ENCODE assay signal across 1 cellular context in genomic region chr5:177351392-177352329, GRCh38.
TF ChIP-seq lines count a peak whose summit lies in the region.

LMAN2 (minus strand) TSS chr5:177351668; CDS start chr5:177351647, 21 bp downstream.

TF ChIP-seq in HepG2, 621 proteins besides CTCF, POLR2A, EP300 and RAD21 (continued from another document and continues in another):
- TF ChIP-seq ZNF710 (CRISPR knock-in tag; IDR thresholded peaks at IDR 0.05; ENCODE audit: borderline replicate concordance) (no peak), ZNF841 (CRISPR knock-in tag; IDR thresholded peaks at IDR 0.05; ENCODE audit: borderline replicate concordance) (no peak), HNRNPK (IDR thresholded peaks at IDR 0.05; ENCODE audit: low read depth, low read length, poor library complexity, severe bottlenecking) (no peak), PAX8 (CRISPR knock-in tag; IDR thresholded peaks at IDR 0.05; ENCODE audit: borderline replicate concordance) (0 out of 2 replicates have a peak, but pooled peaks have one; percentile 56), IRF9 (CRISPR knock-in tag; IDR thresholded peaks at IDR 0.05; ENCODE audit: borderline replicate concordance) (peak; percentile 70; the same call in 1 of the 2 replicates), ZNF333 (CRISPR knock-in tag; IDR thresholded peaks at IDR 0.05; ENCODE audit: borderline replicate concordance) (no peak), NONO (IDR thresholded peaks at IDR 0.05) (no peak), NONO (CRISPR knock-in tag; conservative IDR thresholded peaks at IDR 0.05) (no peak; the same call in 1 of the 2 replicates), ZNF549 (CRISPR knock-in tag; IDR thresholded peaks at IDR 0.05) (no peak), REST (IDR thresholded peaks at IDR 0.05; ENCODE audit: borderline replicate concordance in 1 of 2, low read depth in 1 of 2, low read length in 2 of 2) (no peak), RXRB (CRISPR knock-in tag; IDR thresholded peaks at IDR 0.05; ENCODE audit: borderline replicate concordance) (peak; percentile 42; the same call in 1 of the 2 replicates), MYNN (CRISPR knock-in tag; IDR thresholded peaks at IDR 0.05; ENCODE audit: low read depth) (no peak), ZNF615 (CRISPR knock-in tag; IDR thresholded peaks at IDR 0.05; ENCODE audit: borderline replicate concordance) (no peak), HDAC6 (IDR thresholded peaks at IDR 0.05; ENCODE audit: low read depth, low read length) (no peak), NBN (conservative IDR thresholded peaks at IDR 0.05) (no peak), KDM1A (CRISPR knock-in tag; IDR thresholded peaks at IDR 0.05) (no peak), ZNF432 (CRISPR knock-in tag; IDR thresholded peaks at IDR 0.05; ENCODE audit: borderline replicate concordance) (no peak), EHMT2 (IDR thresholded peaks at IDR 0.05; ENCODE audit: borderline replicate concordance, low read depth, low read length) (no peak), HOXA3 (CRISPR knock-in tag; IDR thresholded peaks at IDR 0.05) (peak; percentile 68), U2AF2 (IDR thresholded peaks at IDR 0.05; ENCODE audit: low read depth, low read length) (no peak), KLF9 (CRISPR knock-in tag; IDR thresholded peaks at IDR 0.05; ENCODE audit: low read depth) (peak; percentile 59), ZNF784 (CRISPR knock-in tag; IDR thresholded peaks at IDR 0.05; ENCODE audit: borderline replicate concordance) (peak; percentile 73; the same call in 1 of the 2 replicates), E2F1 (CRISPR knock-in tag; IDR thresholded peaks at IDR 0.05) (peak; percentile 92), PTBP1 (IDR thresholded peaks at IDR 0.05; ENCODE audit: low read depth, low read length, poor library complexity, severe bottlenecking) (peak; percentile 41), NCOA2 (CRISPR knock-in tag; IDR thresholded peaks at IDR 0.05) (no peak), ZFX (CRISPR knock-in tag; IDR thresholded peaks at IDR 0.05; ENCODE audit: low read depth) (peak; percentile 75), ZNF414 (CRISPR knock-in tag; IDR thresholded peaks at IDR 0.05) (peak; percentile 74; the same call in 1 of the 2 replicates), ZNF576 (CRISPR knock-in tag; IDR thresholded peaks at IDR 0.05) (no peak), GATA4 (IDR thresholded peaks at IDR 0.05; ENCODE audit: borderline replicate concordance, low read depth) (no peak), ZNF460 (CRISPR knock-in tag; IDR thresholded peaks at IDR 0.05; ENCODE audit: borderline replicate concordance) (no peak; the same call in 1 of the 2 replicates), ZNF747 (CRISPR knock-in tag; IDR thresholded peaks at IDR 0.05; ENCODE audit: borderline replicate concordance) (peak; percentile 79; the same call in 1 of the 2 replicates), ZC3H4 (CRISPR knock-in tag; IDR thresholded peaks at IDR 0.05; ENCODE audit: borderline replicate concordance) (no peak), PATZ1 (CRISPR knock-in tag; IDR thresholded peaks at IDR 0.05) (peak; percentile 33; the same call in 1 of the 2 replicates), ZNF512 (CRISPR knock-in tag; IDR thresholded peaks at IDR 0.05) (no peak), MAF1 (CRISPR knock-in tag; IDR thresholded peaks at IDR 0.05; ENCODE audit: borderline replicate concordance) (no peak), ZNF619 (CRISPR knock-in tag; IDR thresholded peaks at IDR 0.05) (no peak), TAF15 (IDR thresholded peaks at IDR 0.05; ENCODE audit: low read depth, low read length, poor library complexity, severe bottlenecking) (no peak), HOXA5 (CRISPR knock-in tag; IDR thresholded peaks at IDR 0.05) (peak; percentile 77), PITX1 (CRISPR knock-in tag; IDR thresholded peaks at IDR 0.05) (no peak), ZNF816 (CRISPR knock-in tag; IDR thresholded peaks at IDR 0.05; ENCODE audit: borderline replicate concordance) (no peak), SNAPC4 (CRISPR knock-in tag; IDR thresholded peaks at IDR 0.05) (no peak; the same call in 1 of the 2 replicates), CENPT (CRISPR knock-in tag; IDR thresholded peaks at IDR 0.05; ENCODE audit: low read depth) (no peak), SNAPC5 (CRISPR knock-in tag; IDR thresholded peaks at IDR 0.05; ENCODE audit: borderline replicate concordance) (no peak), ZNF12 (CRISPR knock-in tag; IDR thresholded peaks at IDR 0.05) (no peak), HOXA9 (CRISPR knock-in tag; IDR thresholded peaks at IDR 0.05; ENCODE audit: borderline replicate concordance) (no peak), ZBTB1 (CRISPR knock-in tag; IDR thresholded peaks at IDR 0.05; ENCODE audit: borderline replicate concordance) (no peak)
